30 cellular contexts compared by ENCODE assay signal in genomic region chr5:113225259-113225658, GRCh38.
"Had no signal": no experiment of that assay in that cellular context is flagged by ENCODE, and none has a peak within 500 bp of the region (broad histone marks: within the 10 kb centered on the region; RNA-seq: fewer than 3 reads in every experiment).

No MANE protein-coding gene starts in this region.

- H3K4me3 Mint-ChIP-seq: immature natural killer cell; naive thymus-derived CD8-positive, alpha-beta T cell; neural crest cell; stimulated activated memory B cell treated with anti-CD40 and anti-IgM and Interleukin-4, amounts not matched to agents 10 μg/mL and 1 μg/mL and 100 μg/mL, for 72 hours; type B pancreatic cell had no signal

- H3K36me3 Mint-ChIP-seq: immature natural killer cell; naive thymus-derived CD8-positive, alpha-beta T cell; stimulated activated memory B cell treated with anti-CD40 and anti-IgM and Interleukin-4, amounts not matched to agents 10 μg/mL and 1 μg/mL and 100 μg/mL, for 72 hours had no signal

- H3K4me3 ChIP-seq: dorsolateral prefrontal cortex, esophagus muscularis mucosa, gastroesophageal sphincter, heart left ventricle, lower lobe of right lung, psoas muscle, right lobe of liver, testis, tibial artery had no signal

- H3K36me3 ChIP-seq: esophagus muscularis mucosa, gastroesophageal sphincter, heart left ventricle, lower lobe of right lung, neutrophil, right lobe of liver, tibial artery had no signal

- FAIRE-seq: colon, small intestine, urothelium cell line had no signal

- H3K27ac Mint-ChIP-seq: immature natural killer cell; naive thymus-derived CD8-positive, alpha-beta T cell; stimulated activated memory B cell treated with anti-CD40 and anti-IgM and Interleukin-4, amounts not matched to agents 10 μg/mL and 1 μg/mL and 100 μg/mL, for 72 hours; type B pancreatic cell had no signal

- H3K9me3 Mint-ChIP-seq: immature natural killer cell; naive thymus-derived CD8-positive, alpha-beta T cell; stimulated activated memory B cell treated with anti-CD40 and anti-IgM and Interleukin-4, amounts not matched to agents 10 μg/mL and 1 μg/mL and 100 μg/mL, for 72 hours had no signal

- H3K27me3 ChIP-seq: esophagus muscularis mucosa, foreskin keratinocyte, gastroesophageal sphincter, heart left ventricle, neutrophil, right lobe of liver, testis, tibial artery had no signal

- H3K4me1 Mint-ChIP-seq: immature natural killer cell; stimulated activated memory B cell treated with anti-CD40 and anti-IgM and Interleukin-4, amounts not matched to agents 10 μg/mL and 1 μg/mL and 100 μg/mL, for 72 hours had no signal

- H3K27ac ChIP-seq: dorsolateral prefrontal cortex, esophagus muscularis mucosa, foreskin keratinocyte, gastroesophageal sphincter, lower lobe of right lung, neutrophil, psoas muscle, testis, tibial artery had no signal

- H3K9me3 ChIP-seq: esophagus muscularis mucosa, gastroesophageal sphincter, heart left ventricle, lower lobe of right lung, neutrophil, psoas muscle, right lobe of liver, testis, tibial artery had no signal

- DNase-seq: caudate nucleus; dorsolateral prefrontal cortex; effector CD4-positive, alpha-beta T cell; foreskin keratinocyte; heart left ventricle; hippocampal formation; immature natural killer cell; islet precursor cell; kidney glomerular epithelial cell; left colon; left ventricle myocardium superior; lower lobe of right lung; naive thymus-derived CD8-positive, alpha-beta T cell; posterior cingulate gyrus; psoas muscle; right lobe of liver; small intestine; stimulated activated CD4-positive, alpha-beta T cell treated with anti-CD3 and anti-CD28 coated beads, Interleukin-4, amount 100 ng/mL, for 4 hours; stimulated activated naive CD8-positive, alpha-beta T cell treated with anti-CD3 and anti-CD28 coated beads, Interleukin-15, Interleukin-2, amounts not matched to agents 100 U/mL and 50 U/mL, for 24 hours; substantia nigra; testis; tibial artery had no signal

- ATAC-seq: foreskin keratinocyte; gastroesophageal sphincter; left colon; lower lobe of right lung; naive thymus-derived CD8-positive, alpha-beta T cell; stimulated activated memory B cell treated with anti-CD40 and anti-IgM and Interleukin-4, amounts not matched to agents 10 μg/mL and 1 μg/mL and 100 μg/mL, for 72 hours; stimulated activated naive CD8-positive, alpha-beta T cell treated with anti-CD3 and anti-CD28 coated beads, Interleukin-15, Interleukin-2, amounts not matched to agents 100 U/mL and 50 U/mL, for 24 hours had no signal

- H3K4me1 ChIP-seq: lower lobe of right lung, testis, tibial artery had no signal

- H3K27me3 Mint-ChIP-seq: type B pancreatic cell had no signal
